Comparison of ENCODE assay signal across 8 cellular contexts in genomic region chr5:62322484-62322883, GRCh38.
"Had no signal": no experiment of that assay in that cellular context is flagged by ENCODE, and none has a peak within 500 bp of the region (broad histone marks: within the 10 kb centered on the region; RNA-seq: fewer than 3 reads in every experiment).

No MANE protein-coding gene starts in this region.

- DNase-seq: GDM1, GF-D8 had no signal

- ATAC-seq: GM12878 had no signal

- H3K4me3 ChIP-seq: GM12878 had no signal

- FAIRE-seq: G401.6, GM12878, GM12891, GM12892, GM18507, GM19239 had no signal
